ENCODE assay signal across 11 cellular contexts in the genomic region with DNA sequence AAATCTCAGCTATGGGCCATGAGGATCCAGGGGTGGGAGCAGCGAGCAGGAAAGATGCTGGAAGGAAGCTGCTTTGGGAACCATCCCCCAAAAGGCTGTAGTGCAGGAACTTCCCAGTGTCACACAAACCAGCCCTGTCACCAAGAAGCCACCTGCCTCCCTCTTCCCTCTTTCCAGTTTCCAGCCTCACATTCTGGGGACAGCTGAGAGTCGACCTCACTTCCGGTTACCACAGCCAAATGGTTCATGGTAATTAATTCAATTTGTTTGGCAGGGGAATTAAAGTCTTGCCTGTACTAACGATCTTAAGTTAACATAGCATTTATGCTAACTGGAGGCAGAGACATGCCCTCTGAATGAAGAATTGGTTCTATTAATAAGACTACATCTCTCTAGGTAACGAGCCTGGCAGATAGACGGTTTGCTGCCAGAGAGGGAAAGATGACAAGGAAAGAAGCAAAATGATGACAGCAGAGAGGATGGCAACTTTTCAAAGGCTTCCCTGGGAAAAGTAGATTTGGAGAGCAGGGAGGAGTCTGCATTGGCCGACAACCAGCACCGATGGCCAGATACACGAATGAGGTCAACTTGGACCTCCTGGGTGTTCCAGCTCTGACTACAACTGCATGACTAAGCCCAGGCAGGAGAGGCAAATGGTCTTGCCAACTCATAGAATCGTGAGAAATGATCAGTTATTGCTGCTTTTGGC.
DNase-seq lines count a peak whose midpoint lies in the region; ATAC-seq and TF ChIP-seq lines count a peak whose summit lies in the region.
"Had no signal": no experiment of that assay in that cellular context is flagged by ENCODE, and none has a peak within 500 bp of the region (broad histone marks: within the 10 kb centered on the region; RNA-seq: fewer than 3 reads in every experiment).

No MANE protein-coding gene starts in this region.

- H3K27me3 ChIP-seq in fibroblast of lung (ENCODE audit: control insufficient read depth, insufficient read depth, low read length) (no peaks in the 10 kb centered on the region), osteoblast (ENCODE audit: insufficient read depth, low read length) (no peaks in the 10 kb centered on the region)

- H3K4me1 ChIP-seq in fibroblast of lung (ENCODE audit: control insufficient read depth, extremely low read depth, insufficient read depth, low read length) (peaks cover 15% of the 10 kb centered on the region), osteoblast (ENCODE audit: insufficient read depth, low read length) (peaks cover 27% of the 10 kb centered on the region)

- TF ChIP-seq CTCF in AG09319 (IDR thresholded peaks at IDR 0.05; ENCODE audit: low read depth, low read length) (no peak), fibroblast of lung (conservative IDR thresholded peaks at IDR 0.05 in 1 of 2, IDR thresholded peaks at IDR 0.05 in 1 of 2; ENCODE audit: low read depth in 1 of 2, low read length in 2 of 2) (no peak), osteoblast (IDR thresholded peaks at IDR 0.05; ENCODE audit: extremely low read depth, low read depth, low read length) (no peak)

- DNase-seq in AG09319 (ENCODE audit: extremely low read depth, low read depth): peak; percentile 94
- DNase-seq in NCI-H446 treated with DMSO at 0.1 percent for 48 hours (lab: John Stamatoyannopoulos, UW): peak; percentile 48
- peak; percentile 98 for DNase-seq in fibroblast of lung (ENCODE audit: low read depth in 2 of 2)
- DNase-seq in osteoblast (ENCODE audit: insufficient read length, low spot score, missing footprints): peak; percentile 98
- DNase-seq in SHP77 treated with DMSO at 0.1 percent for 48 hours (lab: John Stamatoyannopoulos, UW): no peak
- no peak for DNase-seq in NCI-H1930 (lab: John Stamatoyannopoulos, UW)
- no peak for DNase-seq in NCI-H524 (lab: John Stamatoyannopoulos, UW)
- DNase-seq: NCI-H2029 treated with DMSO at 0.1 percent for 48 hours, T-helper 1 cell had no signal

- H3K36me3 ChIP-seq in fibroblast of lung (ENCODE audit: control insufficient read depth, insufficient read depth, low read length) (no peaks in the 10 kb centered on the region), osteoblast (ENCODE audit: insufficient read depth, low read length) (peaks cover 5% of the 10 kb centered on the region)

- no peaks in the 10 kb centered on the region for H3K79me2 ChIP-seq in fibroblast of lung (ENCODE audit: control insufficient read depth, insufficient read depth, low read length)
- no peaks in the 10 kb centered on the region for H3K79me2 ChIP-seq in osteoblast (ENCODE audit: insufficient read depth, low read length)

- H3K9me3 ChIP-seq in fibroblast of lung (ENCODE audit: control insufficient read depth, insufficient read depth, low read depth, low read length) (no peaks in the 10 kb centered on the region), osteoblast (ENCODE audit: low read depth, low read length) (no peaks in the 10 kb centered on the region)

- ATAC-seq in HG03139 (IDR thresholded peaks at IDR 0.05; ENCODE audit: unreplicated experiment): no peak

- H3K4me2 ChIP-seq in fibroblast of lung (ENCODE audit: extremely low read depth, insufficient read depth, low read length): peak overlapping the region; percentile 83
- H3K4me2 ChIP-seq in osteoblast (ENCODE audit: insufficient read depth, low read length): peak overlapping the region; percentile 69

- H3K4me3 ChIP-seq in fibroblast of lung (replicated peaks in 1 of 4; ENCODE audit: control extremely low read depth in 1 of 4, insufficient read depth in 1 of 4, low read depth in 3 of 4, low read length in 4 of 4): no peak overlapping the region
- H3K4me3 ChIP-seq in osteoblast (ENCODE audit: insufficient read depth, low read length): no peak overlapping the region

- H2AFZ ChIP-seq in fibroblast of lung (ENCODE audit: low read length) (no peak overlapping the region), osteoblast (ENCODE audit: low read length) (no peak overlapping the region)

- H3K9ac ChIP-seq in fibroblast of lung (ENCODE audit: insufficient read depth, low read length): no peak overlapping the region

- H3K27ac ChIP-seq in fibroblast of lung (ENCODE audit: insufficient read depth, low read length) (peak overlapping the region; percentile 84), osteoblast (ENCODE audit: low read depth, low read length) (peak overlapping the region; percentile 95)
- H3K27ac ChIP-seq: epithelial cell of prostate had no signal

- H4K20me1 ChIP-seq in fibroblast of lung (ENCODE audit: control insufficient read depth, extremely low read depth, insufficient read depth, low read length): no peaks in the 10 kb centered on the region
- no peaks in the 10 kb centered on the region for H4K20me1 ChIP-seq in osteoblast (ENCODE audit: insufficient read depth, low read length)

Comparison
In these comparisons a context has a peak if more than half of its experiments do, and no peak if none do; other contexts are left out.
1. DNase-seq: peak in AG09319 (single experiment), NCI-H446 treated with DMSO at 0.1 percent for 48 hours (single experiment), fibroblast of lung (2 of 2) and osteoblast (single experiment); none in SHP77 treated with DMSO at 0.1 percent for 48 hours (single experiment), NCI-H1930 (0 of 2) and NCI-H524 (0 of 2).